In genomic region chr1:9186082-9186859, GRCh38 we compare ENCODE assay signal across 24 cellular contexts.
"Had no signal": no experiment of that assay in that cellular context is flagged by ENCODE, and none has a peak within 500 bp of the region (broad histone marks: within the 10 kb centered on the region; RNA-seq: fewer than 3 reads in every experiment).

No MANE protein-coding gene starts in this region.

- H3K27ac ChIP-seq: coronary artery, epithelial cell of prostate, prostate gland, right lobe of liver, VCaP had no signal

- H3K36me3 ChIP-seq: prostate gland, right lobe of liver had no signal

- H3K9me3 Mint-ChIP-seq: activated CD4-positive, alpha-beta memory T cell treated with anti-CD3 and anti-CD28 coated beads, Interleukin-2, amount 10 ng/mL, durations not matched to agents 7 days and 5 days; immature natural killer cell; naive thymus-derived CD4-positive, alpha-beta T cell; stimulated activated naive B cell treated with anti-CD40 and anti-IgM and Interleukin-4, amounts not matched to agents 10 μg/mL and 1 μg/mL and 100 μg/mL, for 72 hours; T-helper 2 cell treated with Interferon-gamma antibody and Interleukin-4, amounts not matched to agents 5 μg/mL and 100 μg/mL, for 36 hours had no signal

- H3K27ac Mint-ChIP-seq: activated CD4-positive, alpha-beta memory T cell treated with anti-CD3 and anti-CD28 coated beads, Interleukin-2, amount 10 ng/mL, durations not matched to agents 7 days and 5 days; activated CD4-positive, alpha-beta T cell treated with anti-CD3 and anti-CD28 coated beads for 36 hours; activated naive CD8-positive, alpha-beta T cell; immature natural killer cell; naive thymus-derived CD4-positive, alpha-beta T cell; stimulated activated naive B cell treated with anti-CD40 and anti-IgM and Interleukin-4, amounts not matched to agents 10 μg/mL and 1 μg/mL and 100 μg/mL, for 72 hours; T-helper 2 cell treated with Interferon-gamma antibody and Interleukin-4, amounts not matched to agents 5 μg/mL and 100 μg/mL, for 36 hours had no signal

- H3K4me1 ChIP-seq: prostate gland had no signal

- H3K4me3 Mint-ChIP-seq: activated CD4-positive, alpha-beta memory T cell treated with anti-CD3 and anti-CD28 coated beads, Interleukin-2, amount 10 ng/mL, durations not matched to agents 7 days and 5 days; activated CD4-positive, alpha-beta T cell treated with anti-CD3 and anti-CD28 coated beads for 36 hours; activated naive CD8-positive, alpha-beta T cell; immature natural killer cell; naive thymus-derived CD4-positive, alpha-beta T cell; stimulated activated naive B cell treated with anti-CD40 and anti-IgM and Interleukin-4, amounts not matched to agents 10 μg/mL and 1 μg/mL and 100 μg/mL, for 72 hours; T-helper 2 cell treated with Interferon-gamma antibody and Interleukin-4, amounts not matched to agents 5 μg/mL and 100 μg/mL, for 36 hours had no signal

- H3K9me3 ChIP-seq: prostate gland, right lobe of liver had no signal

- H3K27me3 ChIP-seq: right lobe of liver had no signal

- H3K4me3 ChIP-seq: coronary artery, lung, prostate gland, right lobe of liver had no signal

- DNase-seq: activated CD4-positive, alpha-beta memory T cell treated with anti-CD3 and anti-CD28 coated beads, Interleukin-2, amount 10 ng/mL, durations not matched to agents 7 days and 5 days; activated CD4-positive, alpha-beta T cell treated with anti-CD3 and anti-CD28 coated beads for 36 hours; activated gamma-delta T cell; activated T-cell treated with anti-CD3 and anti-CD28 coated beads, Interleukin-2, amount 50 U/mL, for 48 hours; anterior cingulate cortex; caudate nucleus; effector CD4-positive, alpha-beta T cell; foreskin fibroblast; glutamatergic neuron; immature natural killer cell; left colon; naive thymus-derived CD4-positive, alpha-beta T cell; occipital lobe; right lobe of liver; stimulated activated naive B cell treated with anti-CD40 and anti-IgM and Interleukin-4, amounts not matched to agents 10 μg/mL and 1 μg/mL and 100 μg/mL, for 72 hours; substantia nigra; trophoblast cell had no signal

- ATAC-seq: activated CD4-positive, alpha-beta T cell treated with anti-CD3 and anti-CD28 coated beads for 36 hours; left colon; naive thymus-derived CD4-positive, alpha-beta T cell; stimulated activated naive B cell treated with anti-CD40 and anti-IgM and Interleukin-4, amounts not matched to agents 10 μg/mL and 1 μg/mL and 100 μg/mL, for 72 hours had no signal

- H3K36me3 Mint-ChIP-seq: activated naive CD8-positive, alpha-beta T cell; immature natural killer cell; stimulated activated naive B cell treated with anti-CD40 and anti-IgM and Interleukin-4, amounts not matched to agents 10 μg/mL and 1 μg/mL and 100 μg/mL, for 72 hours had no signal
